ENCODE assay signal across 11 cellular contexts in genomic region chr2:88545118-88545517, GRCh38.
DNase-seq lines count a peak whose midpoint lies in the region; ATAC-seq, FAIRE-seq and TF ChIP-seq lines count a peak whose summit lies in the region.
"Had no signal": no experiment of that assay in that cellular context is flagged by ENCODE, and none has a peak within 500 bp of the region (broad histone marks: within the 10 kb centered on the region; RNA-seq: fewer than 3 reads in every experiment).

No MANE protein-coding gene starts in this region.

- DNase-seq in A549 (ENCODE audit: low read depth in 1 of 2, low spot score in 1 of 2) (peak; percentile 65 to 82), GM12865 (ENCODE audit: low read depth) (peak; percentile 44), NCI-H2227 (lab: John Stamatoyannopoulos, UW; ENCODE audit: unreplicated experiment) (peak; percentile 55), bronchial epithelial cell (ENCODE audit: low read depth) (peak; percentile 45), NCI-H774 (lab: John Stamatoyannopoulos, UW) (no peak)
- DNase-seq: CD8-positive, alpha-beta T cell; thyroid gland had no signal

- no peaks in the 10 kb centered on the region for H3K4me1 ChIP-seq in A549
- H3K4me1 ChIP-seq: thyroid gland had no signal

- TF ChIP-seq CTCF in A549 (IDR thresholded peaks at IDR 0.05) (no peak), GM12865 (IDR thresholded peaks at IDR 0.05; ENCODE audit: insufficient read depth, low read depth, low read length, missing control alignments) (no peak), bronchial epithelial cell (IDR thresholded peaks at IDR 0.05; ENCODE audit: insufficient read depth, low read length, severe bottlenecking) (no peak)

- no peaks in the 10 kb centered on the region for H3K9me3 ChIP-seq in A549
- H3K9me3 ChIP-seq: thyroid gland had no signal

- no peak overlapping the region for H3K4me2 ChIP-seq in A549

- CTCF ChIA-PET in A549 (lab: Yijun Ruan, JAX): interaction anchor here (0.9 to 1.2 kb wide), 2 partner anchors 10 to 63 kb away, joined by 3 to 4 read pairs; no protein-coding TSS in a partner anchor

- FAIRE-seq in A549 (lab: Jason Lieb, UNC) (no peak), bronchial epithelial cell (lab: Jason Lieb, UNC) (no peak)
- FAIRE-seq: frontal cortex had no signal

- ATAC-seq in A549 (peak; percentile 59 to 95; a peak in 5 of 6 replicates), HG02610 (IDR thresholded peaks at IDR 0.05; ENCODE audit: unreplicated experiment) (no peak), HG02678 (IDR thresholded peaks at IDR 0.05; ENCODE audit: unreplicated experiment) (no peak), HG03135 (IDR thresholded peaks at IDR 0.05; ENCODE audit: unreplicated experiment) (no peak)
- ATAC-seq: CD8-positive, alpha-beta T cell had no signal

- no peaks in the 10 kb centered on the region for H3K36me3 ChIP-seq in bronchial epithelial cell (ENCODE audit: control insufficient read depth, insufficient read depth, low read length)
- H3K36me3 ChIP-seq: thyroid gland had no signal

- peaks cover 3% of the 10 kb centered on the region for H3K27me3 ChIP-seq in bronchial epithelial cell (ENCODE audit: control insufficient read depth, insufficient read depth, low read length)
- H3K27me3 ChIP-seq: thyroid gland had no signal

- POLR2A ChIA-PET in A549 (lab: Yijun Ruan, JAX): no interaction called here

- no peak for TF ChIP-seq POLR2A in A549 (IDR thresholded peaks at IDR 0.05; ENCODE audit: low read length)

- no peak for TF ChIP-seq RAD21 in A549 (conservative IDR thresholded peaks at IDR 0.05 in 1 of 2, IDR thresholded peaks at IDR 0.05 in 1 of 2)

- 40% methylated on average over 5 of the region's 5 CpGs for WGBS in A549 (ENCODE audit: missing lambda C conversion rate)

- H3K27ac ChIP-seq in A549: no peak overlapping the region
- H3K27ac ChIP-seq: thyroid gland had no signal

- H3K4me3 ChIP-seq in A549: no peak overlapping the region
- H3K4me3 ChIP-seq in GM12865 (ENCODE audit: low read depth, low read length): no peak overlapping the region
- no peak overlapping the region for H3K4me3 ChIP-seq in bronchial epithelial cell (ENCODE audit: low read depth, low read length)
- H3K4me3 ChIP-seq: thyroid gland had no signal

- no peak for TF ChIP-seq EP300 in A549 (IDR thresholded peaks at IDR 0.05)

TF ChIP-seq in A549, 52 proteins besides CTCF, POLR2A, EP300 and RAD21:
- no peak for TF ChIP-seq BCL3 (IDR thresholded peaks at IDR 0.05)
- no peak for TF ChIP-seq TFCP2L1 (CRISPR knock-in tag; IDR thresholded peaks at IDR 0.05)
- TF ChIP-seq, protein P1, sequence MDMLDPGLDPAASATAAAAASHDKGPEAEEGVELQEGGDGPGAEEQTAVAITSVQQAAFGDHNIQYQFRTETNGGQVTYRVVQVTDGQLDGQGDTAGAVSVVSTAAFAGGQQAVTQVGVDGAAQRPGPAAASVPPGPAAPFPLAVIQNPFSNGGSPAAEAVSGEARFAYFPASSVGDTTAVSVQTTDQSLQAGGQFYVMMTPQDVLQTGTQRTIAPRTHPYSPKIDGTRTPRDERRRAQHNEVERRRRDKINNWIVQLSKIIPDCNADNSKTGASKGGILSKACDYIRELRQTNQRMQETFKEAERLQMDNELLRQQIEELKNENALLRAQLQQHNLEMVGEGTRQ (IDR thresholded peaks at IDR 0.05): peak; percentile 81
- TF ChIP-seq ZFP36 (IDR thresholded peaks at IDR 0.05; ENCODE audit: borderline replicate concordance, partially characterized antibody): no peak
- TF ChIP-seq MAFK (IDR thresholded peaks at IDR 0.05; ENCODE audit: partially characterized antibody): peak; percentile 52

Comparison
In these comparisons a context has a peak if more than half of its experiments do, and no peak if none do; other contexts are left out.
1. ATAC-seq: peak in A549 (2 of 2); none in HG02610 (single experiment), HG02678 (single experiment) and HG03135 (single experiment).